Comparison of ENCODE assay signal across 19 cellular contexts in the genomic region with DNA sequence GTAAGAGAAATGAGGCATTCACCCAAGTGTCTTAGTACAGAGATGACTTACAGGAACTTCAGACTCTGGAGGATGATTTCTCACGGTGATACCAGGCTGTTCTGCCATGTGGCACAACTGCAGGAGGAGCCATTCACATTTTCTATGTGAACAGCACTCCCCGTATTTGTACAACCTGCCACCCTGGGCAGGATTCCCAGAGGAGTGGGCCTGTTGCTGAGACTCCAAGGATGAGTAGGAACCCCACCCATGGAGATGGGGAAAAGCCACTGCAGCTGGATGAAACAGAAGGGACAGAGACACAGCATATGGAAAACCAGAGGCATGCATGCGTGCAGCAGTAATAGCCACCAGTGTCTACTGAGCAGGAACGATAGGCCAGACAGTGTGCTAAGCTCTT. TPM values are rescaled to one million over a fixed set of nuclear protein-coding genes. Genes with fewer than 3 reads are reported as not detected.
DNase-seq lines count a peak whose midpoint lies in the region; ATAC-seq and TF ChIP-seq lines count a peak whose summit lies in the region.
"Had no signal": no experiment of that assay in that cellular context is flagged by ENCODE, and none has a peak within 500 bp of the region (broad histone marks: within the 10 kb centered on the region; RNA-seq: fewer than 3 reads in every experiment).

No MANE protein-coding gene starts in this region.

- TF ChIP-seq CTCF in glutamatergic neuron (IDR thresholded peaks at IDR 0.05; ENCODE audit: partially characterized antibody, unreplicated experiment): no peak

- DNase-seq in NCI-H526 treated with DMSO at 0.1 percent for 48 hours (lab: John Stamatoyannopoulos, UW): peak; percentile 28
- DNase-seq in NCI-H82 treated with DMSO at 0.1 percent for 48 hours (lab: John Stamatoyannopoulos, UW; ENCODE audit: unreplicated experiment): peak; percentile 32
- no peak for DNase-seq in glutamatergic neuron
- no peak for DNase-seq in activated CD4-positive, alpha-beta T cell treated with anti-CD3 and anti-CD28 coated beads for 4 hours
- DNase-seq: C1 segment of cervical spinal cord; Calu3; CD4-positive, alpha-beta memory T cell; COR-L47; DMS53; DMS79 treated with DMSO at 0.1 percent for 48 hours; GF-D8; GM23248; H7; HCEC 1CT had no signal

- peaks cover 7% of the 10 kb centered on the region for H3K4me1 Mint-ChIP-seq in glutamatergic neuron (ENCODE audit: low read depth, unreplicated experiment)
- H3K4me1 Mint-ChIP-seq: CD4-positive, alpha-beta memory T cell had no signal

- H3K9me3 Mint-ChIP-seq in glutamatergic neuron (ENCODE audit: unreplicated experiment): no peaks in the 10 kb centered on the region

- no peaks in the 10 kb centered on the region for H3K27me3 Mint-ChIP-seq in glutamatergic neuron (ENCODE audit: unreplicated experiment)

- H3K4me3 Mint-ChIP-seq in glutamatergic neuron (ENCODE audit: unreplicated experiment): no peak overlapping the region

- H3K36me3 Mint-ChIP-seq in glutamatergic neuron (ENCODE audit: unreplicated experiment): no peaks in the 10 kb centered on the region
- H3K36me3 Mint-ChIP-seq: CD4-positive, alpha-beta memory T cell had no signal

- ATAC-seq in GM19463 (IDR thresholded peaks at IDR 0.05; ENCODE audit: unreplicated experiment): no peak
- no peak for ATAC-seq in GM21390 (IDR thresholded peaks at IDR 0.05; ENCODE audit: unreplicated experiment)

- H3K27ac Mint-ChIP-seq in glutamatergic neuron (ENCODE audit: unreplicated experiment): peak overlapping the region; percentile 59
- H3K27ac Mint-ChIP-seq: CD4-positive, alpha-beta memory T cell had no signal

RNA-seq across cellular contexts. Expression of a gene that starts 47.9 kb away (rescaled TPM):
- 1.9 TPM for total RNA-seq in glutamatergic neuron (ENCODE audit: unreplicated experiment)
- total RNA-seq: A172; A673; Calu3; CD4-positive, alpha-beta memory T cell; Daoy; GM23248 had no signal

Comparison
In these comparisons a context has a peak if more than half of its experiments do, and no peak if none do; other contexts are left out.
1. DNase-seq: peak in NCI-H526 treated with DMSO at 0.1 percent for 48 hours (single experiment) and NCI-H82 treated with DMSO at 0.1 percent for 48 hours (single experiment); none in glutamatergic neuron (single experiment) and activated CD4-positive, alpha-beta T cell treated with anti-CD3 and anti-CD28 coated beads for 4 hours (0 of 2).